10 cellular contexts compared by ENCODE assay signal in genomic region chr6:106167105-106167814, GRCh38.
DNase-seq lines count a peak whose midpoint lies in the region; ATAC-seq lines count a peak whose summit lies in the region.
"Had no signal": no experiment of that assay in that cellular context is flagged by ENCODE, and none has a peak within 500 bp of the region (broad histone marks: within the 10 kb centered on the region; RNA-seq: fewer than 3 reads in every experiment).

No MANE protein-coding gene starts in this region.

- H3K4me3 Mint-ChIP-seq in activated CD8-positive, alpha-beta T cell treated with anti-CD3 and anti-CD28 coated beads, Interleukin-2, amount 10 ng/mL, durations not matched to agents 7 days and 5 days, result no peak overlapping the region
- H3K4me3 Mint-ChIP-seq in naive thymus-derived CD4-positive, alpha-beta T cell, result no peak overlapping the region

- peak; percentile 33 for ATAC-seq in GM18508 (IDR thresholded peaks at IDR 0.05; ENCODE audit: insufficient read depth, unreplicated experiment)
- ATAC-seq in GM21367 (IDR thresholded peaks at IDR 0.05; ENCODE audit: unreplicated experiment), result peak; percentile 45
- ATAC-seq in HG03108 (IDR thresholded peaks at IDR 0.05; ENCODE audit: unreplicated experiment), result peak; percentile 37
- ATAC-seq in activated CD8-positive, alpha-beta T cell treated with anti-CD3 and anti-CD28 coated beads, Interleukin-2, amount 10 ng/mL, durations not matched to agents 7 days and 5 days, result no peak
- no peak for ATAC-seq in naive thymus-derived CD4-positive, alpha-beta T cell
- ATAC-seq: HepG2 had no signal

- H3K4me3 ChIP-seq in naive thymus-derived CD4-positive, alpha-beta T cell (ENCODE audit: low read length), result no peak overlapping the region

- CTCF ChIA-PET in activated CD8-positive, alpha-beta T cell treated with anti-CD3 and anti-CD28 coated beads, Interleukin-2, amount 10 ng/mL, durations not matched to agents 7 days and 5 days (lab: Charles Lee), result interaction anchor here (1.0 to 1.6 kb wide), 4 partner anchors 16 to 82 kb away, joined by 3 to 5 read pairs (median 4); no protein-coding TSS in a partner anchor
- CTCF ChIA-PET in naive thymus-derived CD4-positive, alpha-beta T cell (lab: Charles Lee), result no interaction called here

- peak; percentile 17 for DNase-seq in activated CD8-positive, alpha-beta T cell treated with anti-CD3 and anti-CD28 coated beads, Interleukin-2, amount 10 ng/mL, durations not matched to agents 7 days and 5 days
- DNase-seq in iPS-NIHi7 (ENCODE audit: extremely low spot score), result no peak
- no peak for DNase-seq in naive thymus-derived CD4-positive, alpha-beta T cell
- DNase-seq in NCI-H69 (lab: John Stamatoyannopoulos, UW), result no peak
- DNase-seq in amniotic stem cell (lab: John Stamatoyannopoulos, UW), result no peak
- DNase-seq: effector memory CD4-positive, alpha-beta T cell had no signal

- intact Hi-C loops in naive thymus-derived CD4-positive, alpha-beta T cell (cut with micrococcal nuclease), result no loop called here

- no peaks in the 10 kb centered on the region for H3K9me3 Mint-ChIP-seq in activated CD8-positive, alpha-beta T cell treated with anti-CD3 and anti-CD28 coated beads, Interleukin-2, amount 10 ng/mL, durations not matched to agents 7 days and 5 days (ENCODE audit: insufficient read depth)
- H3K9me3 Mint-ChIP-seq in naive thymus-derived CD4-positive, alpha-beta T cell, result peaks cover 0 to 4% (median 0%) of the 10 kb centered on the region in 11 donors

- no peaks in the 10 kb centered on the region for H3K27me3 Mint-ChIP-seq in activated CD8-positive, alpha-beta T cell treated with anti-CD3 and anti-CD28 coated beads, Interleukin-2, amount 10 ng/mL, durations not matched to agents 7 days and 5 days (ENCODE audit: low read depth)
- no peaks in the 10 kb centered on the region for H3K27me3 Mint-ChIP-seq in naive thymus-derived CD4-positive, alpha-beta T cell

- H3K4me1 Mint-ChIP-seq in activated CD8-positive, alpha-beta T cell treated with anti-CD3 and anti-CD28 coated beads, Interleukin-2, amount 10 ng/mL, durations not matched to agents 7 days and 5 days (ENCODE audit: low read depth), result peaks cover 60% of the 10 kb centered on the region
- peaks cover 13 to 57% (median 22%) of the 10 kb centered on the region in 7 donors for H3K4me1 Mint-ChIP-seq in naive thymus-derived CD4-positive, alpha-beta T cell

- no peak overlapping the region for H3K27ac ChIP-seq in naive thymus-derived CD4-positive, alpha-beta T cell (ENCODE audit: low read depth, low read length)

- peaks cover 11% of the 10 kb centered on the region for H3K36me3 Mint-ChIP-seq in activated CD8-positive, alpha-beta T cell treated with anti-CD3 and anti-CD28 coated beads, Interleukin-2, amount 10 ng/mL, durations not matched to agents 7 days and 5 days (ENCODE audit: low read depth)
- peaks cover 0 to 16% (median 0%) of the 10 kb centered on the region in 5 donors for H3K36me3 Mint-ChIP-seq in naive thymus-derived CD4-positive, alpha-beta T cell

- POLR2A ChIA-PET in activated CD8-positive, alpha-beta T cell treated with anti-CD3 and anti-CD28 coated beads, Interleukin-2, amount 10 ng/mL, durations not matched to agents 7 days and 5 days (lab: Charles Lee), result interaction anchor here (0.5 to 1.7 kb wide), 2 partner anchors 22 to 25 kb away, joined by 3 to 4 read pairs; no protein-coding TSS in a partner anchor
- POLR2A ChIA-PET in naive thymus-derived CD4-positive, alpha-beta T cell (lab: Charles Lee), result no interaction called here

- no peaks in the 10 kb centered on the region for H3K36me3 ChIP-seq in naive thymus-derived CD4-positive, alpha-beta T cell (ENCODE audit: control insufficient read depth in 2 of 3, insufficient read depth in 3 of 3, low read length in 3 of 3)

- H3K27me3 ChIP-seq in naive thymus-derived CD4-positive, alpha-beta T cell (ENCODE audit: control insufficient read depth in 2 of 2, insufficient read depth in 2 of 2, low read length in 2 of 2), result no peaks in the 10 kb centered on the region

- peak overlapping the region; percentile 66 for H3K27ac Mint-ChIP-seq in activated CD8-positive, alpha-beta T cell treated with anti-CD3 and anti-CD28 coated beads, Interleukin-2, amount 10 ng/mL, durations not matched to agents 7 days and 5 days
- peak overlapping the region in 1 of 9 donors; percentile 63 for H3K27ac Mint-ChIP-seq in naive thymus-derived CD4-positive, alpha-beta T cell

- no peaks in the 10 kb centered on the region for H3K9me3 ChIP-seq in naive thymus-derived CD4-positive, alpha-beta T cell (ENCODE audit: control insufficient read depth in 2 of 3, low read length in 3 of 3)

- H3K4me1 ChIP-seq in naive thymus-derived CD4-positive, alpha-beta T cell (ENCODE audit: control insufficient read depth in 2 of 2, insufficient read depth in 2 of 2, low read length in 2 of 2), result peaks cover 6 to 26% of the 10 kb centered on the region in 2 donors

Comparison
In these comparisons a context has a peak if more than half of its experiments do, and no peak if none do; other contexts are left out.
1. ATAC-seq: peak in GM18508 (single experiment), GM21367 (single experiment) and HG03108 (single experiment); none in activated CD8-positive, alpha-beta T cell treated with anti-CD3 and anti-CD28 coated beads, Interleukin-2, amount 10 ng/mL, durations not matched to agents 7 days and 5 days (single experiment) and naive thymus-derived CD4-positive, alpha-beta T cell (single experiment).